Comparison of ENCODE assay signal across 29 cellular contexts in the genomic region with DNA sequence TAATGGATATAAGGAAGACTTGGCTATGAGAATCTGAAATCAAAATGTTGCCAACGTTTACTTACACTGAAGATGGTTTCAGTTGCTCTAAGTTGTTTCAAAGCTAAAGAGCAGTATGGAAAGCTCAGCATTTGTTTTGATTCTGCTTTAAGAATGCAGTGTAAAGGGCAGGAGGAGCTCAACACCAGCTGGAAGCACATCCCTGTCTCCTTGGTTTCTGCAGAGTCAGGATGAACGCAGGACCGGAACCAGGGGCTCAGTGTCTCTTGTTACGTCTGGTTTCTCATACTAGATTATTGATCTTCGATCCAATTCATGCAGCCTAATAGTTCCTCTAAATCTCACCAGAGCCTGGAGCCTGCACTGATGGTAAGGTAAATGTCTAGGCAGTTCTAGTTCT.
"Had no signal": no experiment of that assay in that cellular context is flagged by ENCODE, and none has a peak within 500 bp of the region (broad histone marks: within the 10 kb centered on the region; RNA-seq: fewer than 3 reads in every experiment).

No MANE protein-coding gene starts in this region.

- DNase-seq: activated CD4-positive, alpha-beta memory T cell treated with anti-CD3 and anti-CD28 coated beads, Interleukin-2, amount 10 ng/mL, durations not matched to agents 7 days and 5 days; activated CD4-positive, alpha-beta T cell treated with anti-CD3 and anti-CD28 coated beads for 36 hours; activated CD4-positive, alpha-beta T cell treated with anti-CD3 and anti-CD28 coated beads, Interleukin-2, amount 50 U/mL, for 1 hour; activated gamma-delta T cell; activated naive CD4-positive, alpha-beta T cell treated with anti-CD3 and anti-CD28 coated beads for 36 hours; activated T-cell treated with anti-CD3 and anti-CD28 coated beads for 4 hours; activated T-cell treated with anti-CD3 and anti-CD28 coated beads, Interleukin-2, amount 50 U/mL, for 48 hours; Kasumi-1; KBM-7; NCI-H1092; NCI-H1417; NCI-H1930; NCI-H2107; NCI-H2171 treated with DMSO at 0.1 percent for 48 hours; NCI-H345; NCI-H510A; NCI-H526 treated with DMSO at 0.1 percent for 48 hours; NCI-H82; NK-92 treated with Interleukin-12 subunit alpha and Interleukin-12 subunit beta, amount 100 ng/mL, for 24 hours; OCI-M1; RPMI8226; SJCRH30; SK-N-SH; T-helper 1 cell had no signal

- H3K27ac ChIP-seq: SJCRH30, VCaP had no signal

- H3K9me2 ChIP-seq: SK-N-SH had no signal

- H3K9me3 Mint-ChIP-seq: activated CD4-positive, alpha-beta memory T cell treated with anti-CD3 and anti-CD28 coated beads, Interleukin-2, amount 10 ng/mL, durations not matched to agents 7 days and 5 days; activated naive CD4-positive, alpha-beta T cell treated with anti-CD3 and anti-CD28 coated beads for 36 hours; activated T-helper 17 cell treated with anti-CD3 and anti-CD28 coated beads, Interleukin-2, amount 50 U/mL, for 72 hours had no signal

- H3K27me3 ChIP-seq: SJCRH30 had no signal

- H3K4me1 ChIP-seq: SJCRH30 had no signal

- H3K27me3 Mint-ChIP-seq: activated CD4-positive, alpha-beta memory T cell treated with anti-CD3 and anti-CD28 coated beads, Interleukin-2, amount 10 ng/mL, durations not matched to agents 7 days and 5 days; activated CD4-positive, alpha-beta T cell treated with anti-CD3 and anti-CD28 coated beads for 36 hours; activated naive CD8-positive, alpha-beta T cell; activated T-helper 17 cell treated with anti-CD3 and anti-CD28 coated beads, Interleukin-2, amount 50 U/mL, for 72 hours had no signal

- H3K4me3 ChIP-seq: SJCRH30 had no signal

- ATAC-seq: activated CD4-positive, alpha-beta T cell treated with anti-CD3 and anti-CD28 coated beads for 36 hours; activated T-helper 17 cell treated with anti-CD3 and anti-CD28 coated beads, Interleukin-2, amount 50 U/mL, for 72 hours; Panc1; Right ventricle myocardium inferior had no signal

- H3K4me2 ChIP-seq: SK-N-SH had no signal

- H3K27ac Mint-ChIP-seq: activated CD4-positive, alpha-beta memory T cell treated with anti-CD3 and anti-CD28 coated beads, Interleukin-2, amount 10 ng/mL, durations not matched to agents 7 days and 5 days; activated CD4-positive, alpha-beta T cell treated with anti-CD3 and anti-CD28 coated beads for 36 hours; activated naive CD4-positive, alpha-beta T cell treated with anti-CD3 and anti-CD28 coated beads for 36 hours; activated naive CD8-positive, alpha-beta T cell; activated T-helper 17 cell treated with anti-CD3 and anti-CD28 coated beads, Interleukin-2, amount 50 U/mL, for 72 hours had no signal

- H3K4me3 Mint-ChIP-seq: activated CD4-positive, alpha-beta memory T cell treated with anti-CD3 and anti-CD28 coated beads, Interleukin-2, amount 10 ng/mL, durations not matched to agents 7 days and 5 days; activated CD4-positive, alpha-beta T cell treated with anti-CD3 and anti-CD28 coated beads for 36 hours; activated naive CD4-positive, alpha-beta T cell treated with anti-CD3 and anti-CD28 coated beads for 36 hours; activated naive CD8-positive, alpha-beta T cell; activated T-helper 17 cell treated with anti-CD3 and anti-CD28 coated beads, Interleukin-2, amount 50 U/mL, for 72 hours had no signal
